Comparison of ENCODE assay signal across 8 cellular contexts in the genomic region with DNA sequence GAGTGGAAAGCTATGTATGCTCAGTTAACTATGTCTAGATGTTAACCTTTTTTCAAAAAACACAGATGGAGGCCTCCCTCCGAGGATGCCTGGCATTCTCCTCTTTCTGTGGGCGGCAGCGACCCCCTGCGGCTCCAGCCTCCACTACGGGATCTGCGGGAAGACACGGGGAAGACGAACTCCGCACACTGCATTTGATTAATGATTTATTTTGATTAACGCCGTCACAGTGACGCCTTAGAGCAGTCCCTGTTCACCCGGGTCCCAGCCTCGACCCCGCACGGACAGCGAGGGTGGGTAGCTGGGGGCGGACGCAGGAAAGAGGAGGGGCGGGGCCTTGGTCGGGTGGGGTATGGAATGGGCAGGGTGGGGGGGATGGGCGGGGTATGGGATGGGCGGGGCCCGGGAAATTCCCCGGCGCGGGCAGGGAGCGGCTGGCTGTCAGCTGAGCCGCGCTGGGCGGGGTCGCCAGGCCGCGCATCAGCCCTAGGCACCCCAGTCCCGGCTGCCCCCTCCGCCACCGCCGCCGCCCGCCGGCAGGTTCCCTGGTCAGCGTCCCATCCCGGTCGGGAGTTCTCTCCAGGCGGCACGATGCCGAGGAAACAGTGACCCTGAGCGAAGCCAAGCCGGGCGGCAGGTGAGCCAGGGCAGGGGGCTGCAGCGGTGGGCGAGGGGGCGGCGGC. TPM values are rescaled to one million over a fixed set of nuclear protein-coding genes. Genes with fewer than 3 reads are reported as not detected.
A peak's percentile ranks its signal among the peaks of the same experiment; 100 is the strongest.
DNase-seq lines count a peak whose midpoint lies in the region; ATAC-seq, FAIRE-seq and TF ChIP-seq lines count a peak whose summit lies in the region.

A gene (plus strand): TSS at position 498 of the 683 bp plus-strand sequence. CDS start 8,960 bp downstream, outside the sequence.

- no peak for FAIRE-seq in HTR-8/SVneo (lab: Jason Lieb, UNC)

- H3K36me3 Mint-ChIP-seq in activated T-helper 2 cell treated with anti-CD3 and anti-CD28 coated beads, Interferon-gamma antibody, Interleukin-2, Interleukin-4, amounts not matched to agents 10 μg/mL and 5 μg/mL and 100 μg/mL, durations not matched to agents 14 hours and 24 hours and 36 hours (ENCODE audit: low read depth): peaks cover 25% of the 10 kb centered on the region
- no peaks in the 10 kb centered on the region for H3K36me3 Mint-ChIP-seq in natural killer cell treated with Interleukin-12 subunit alpha and Interleukin-12 subunit beta and Interleukin-15 and Interleukin-18, amount 100 ng/mL, for 72 hours
- H3K36me3 Mint-ChIP-seq in stimulated activated naive CD8-positive, alpha-beta T cell treated with anti-CD3 and anti-CD28 coated beads, Interleukin-15, Interleukin-2, amounts not matched to agents 100 ng/mL and 50 ng/mL, for 24 hours (ENCODE audit: low read depth): no peaks in the 10 kb centered on the region

- DNase-seq in D341Med (ENCODE audit: low spot score): peak; percentile 94
- DNase-seq in GM20000 (ENCODE audit: low spot score): peak; percentile 95
- DNase-seq in HTR-8/SVneo (ENCODE audit: insufficient read length, low spot score): peak; percentile 80
- DNase-seq in Peyer's patch: peak; percentile 78 to 92 (median 89)
- peak; percentile 71 for DNase-seq in activated T-helper 2 cell treated with anti-CD3 and anti-CD28 coated beads, Interferon-gamma antibody, Interleukin-2, Interleukin-4, amounts not matched to agents 10 μg/mL and 5 μg/mL and 100 μg/mL, durations not matched to agents 14 hours and 24 hours and 36 hours (ENCODE audit: low spot score)
- DNase-seq in fibroblast of pulmonary artery (ENCODE audit: low read depth): peak; percentile 79
- peak; percentile 89 for DNase-seq in natural killer cell treated with Interleukin-12 subunit alpha and Interleukin-12 subunit beta and Interleukin-15 and Interleukin-18, amount 100 ng/mL, for 72 hours (ENCODE audit: low spot score)

- H3K27ac ChIP-seq in Peyer's patch: peak within 1 kb of the TSS; percentile 91 to 100 (median 97)

- H3K9me3 ChIP-seq in Peyer's patch: no peaks in the 10 kb centered on the region

- peaks cover 0 to 27% (median 0%) of the 10 kb centered on the region in 4 donors for H3K4me1 ChIP-seq in Peyer's patch

- TF ChIP-seq POLR2A in Peyer's patch (IDR thresholded peaks at IDR 0.05): peak; percentile 78 to 79

- H3K27ac Mint-ChIP-seq in activated T-helper 2 cell treated with anti-CD3 and anti-CD28 coated beads, Interferon-gamma antibody, Interleukin-2, Interleukin-4, amounts not matched to agents 10 μg/mL and 5 μg/mL and 100 μg/mL, durations not matched to agents 14 hours and 24 hours and 36 hours: peak within 1 kb of the TSS; percentile 86
- peak within 1 kb of the TSS; percentile 81 to 90 for H3K27ac Mint-ChIP-seq in natural killer cell treated with Interleukin-12 subunit alpha and Interleukin-12 subunit beta and Interleukin-15 and Interleukin-18, amount 100 ng/mL, for 72 hours
- peak within 1 kb of the TSS; percentile 90 for H3K27ac Mint-ChIP-seq in stimulated activated naive CD8-positive, alpha-beta T cell treated with anti-CD3 and anti-CD28 coated beads, Interleukin-15, Interleukin-2, amounts not matched to agents 100 ng/mL and 50 ng/mL, for 24 hours

- no peaks in the 10 kb centered on the region for H3K36me3 ChIP-seq in Peyer's patch

- H3K9me3 Mint-ChIP-seq in activated T-helper 2 cell treated with anti-CD3 and anti-CD28 coated beads, Interferon-gamma antibody, Interleukin-2, Interleukin-4, amounts not matched to agents 10 μg/mL and 5 μg/mL and 100 μg/mL, durations not matched to agents 14 hours and 24 hours and 36 hours: no peaks in the 10 kb centered on the region
- no peaks in the 10 kb centered on the region for H3K9me3 Mint-ChIP-seq in natural killer cell treated with Interleukin-12 subunit alpha and Interleukin-12 subunit beta and Interleukin-15 and Interleukin-18, amount 100 ng/mL, for 72 hours
- H3K9me3 Mint-ChIP-seq in stimulated activated naive CD8-positive, alpha-beta T cell treated with anti-CD3 and anti-CD28 coated beads, Interleukin-15, Interleukin-2, amounts not matched to agents 100 ng/mL and 50 ng/mL, for 24 hours: no peaks in the 10 kb centered on the region

- peak within 1 kb of the TSS; percentile 88 for H3K4me3 Mint-ChIP-seq in activated T-helper 2 cell treated with anti-CD3 and anti-CD28 coated beads, Interferon-gamma antibody, Interleukin-2, Interleukin-4, amounts not matched to agents 10 μg/mL and 5 μg/mL and 100 μg/mL, durations not matched to agents 14 hours and 24 hours and 36 hours (ENCODE audit: low read depth)
- peak within 1 kb of the TSS; percentile 88 for H3K4me3 Mint-ChIP-seq in natural killer cell treated with Interleukin-12 subunit alpha and Interleukin-12 subunit beta and Interleukin-15 and Interleukin-18, amount 100 ng/mL, for 72 hours
- peak within 1 kb of the TSS; percentile 90 for H3K4me3 Mint-ChIP-seq in stimulated activated naive CD8-positive, alpha-beta T cell treated with anti-CD3 and anti-CD28 coated beads, Interleukin-15, Interleukin-2, amounts not matched to agents 100 ng/mL and 50 ng/mL, for 24 hours

- TF ChIP-seq CTCF in GM20000 (IDR thresholded peaks at IDR 0.05; ENCODE audit: extremely low read depth, missing control alignments) (peak; percentile 68), Peyer's patch (IDR thresholded peaks at IDR 0.05) (peak; percentile 23 to 78 (median 68)), fibroblast of pulmonary artery (IDR thresholded peaks at IDR 0.05; ENCODE audit: low read length, missing control alignments) (peak; percentile 72)

- intact Hi-C loops in activated T-helper 2 cell treated with anti-CD3 and anti-CD28 coated beads, Interferon-gamma antibody, Interleukin-2, Interleukin-4, amounts not matched to agents 10 μg/mL and 5 μg/mL and 100 μg/mL, durations not matched to agents 14 hours and 24 hours and 36 hours (cut with micrococcal nuclease): loop anchor here (5.0 to 10.0 kb wide), 4 partner anchors 62 to 905 kb away; a partner anchor contains a TSS

- ATAC-seq in natural killer cell treated with Interleukin-12 subunit alpha and Interleukin-12 subunit beta and Interleukin-15 and Interleukin-18, amount 100 ng/mL, for 72 hours: peak; percentile 92 to 94

- H3K27me3 ChIP-seq in Peyer's patch: no peaks in the 10 kb centered on the region

- no peaks in the 10 kb centered on the region for H3K27me3 Mint-ChIP-seq in activated T-helper 2 cell treated with anti-CD3 and anti-CD28 coated beads, Interferon-gamma antibody, Interleukin-2, Interleukin-4, amounts not matched to agents 10 μg/mL and 5 μg/mL and 100 μg/mL, durations not matched to agents 14 hours and 24 hours and 36 hours (ENCODE audit: low read depth)
- H3K27me3 Mint-ChIP-seq in natural killer cell treated with Interleukin-12 subunit alpha and Interleukin-12 subunit beta and Interleukin-15 and Interleukin-18, amount 100 ng/mL, for 72 hours: no peaks in the 10 kb centered on the region
- no peaks in the 10 kb centered on the region for H3K27me3 Mint-ChIP-seq in stimulated activated naive CD8-positive, alpha-beta T cell treated with anti-CD3 and anti-CD28 coated beads, Interleukin-15, Interleukin-2, amounts not matched to agents 100 ng/mL and 50 ng/mL, for 24 hours

- H3K4me1 Mint-ChIP-seq in activated T-helper 2 cell treated with anti-CD3 and anti-CD28 coated beads, Interferon-gamma antibody, Interleukin-2, Interleukin-4, amounts not matched to agents 10 μg/mL and 5 μg/mL and 100 μg/mL, durations not matched to agents 14 hours and 24 hours and 36 hours (ENCODE audit: low read depth): peaks cover 44% of the 10 kb centered on the region
- peaks cover 32 to 35% of the 10 kb centered on the region in 2 donors for H3K4me1 Mint-ChIP-seq in natural killer cell treated with Interleukin-12 subunit alpha and Interleukin-12 subunit beta and Interleukin-15 and Interleukin-18, amount 100 ng/mL, for 72 hours (ENCODE audit: low read depth in 2 of 2)
- H3K4me1 Mint-ChIP-seq in stimulated activated naive CD8-positive, alpha-beta T cell treated with anti-CD3 and anti-CD28 coated beads, Interleukin-15, Interleukin-2, amounts not matched to agents 100 ng/mL and 50 ng/mL, for 24 hours (ENCODE audit: low read depth): peaks cover 40% of the 10 kb centered on the region

- H3K4me3 ChIP-seq in Peyer's patch (peak within 1 kb of the TSS; percentile 91 to 99 (median 95)), fibroblast of pulmonary artery (replicated peaks; ENCODE audit: low read depth, low read length) (peak within 1 kb of the TSS; percentile 85)

RNA-seq across cellular contexts. Expression of the gene that starts here (rescaled TPM):
- 100 to 1,000 TPM in 2 of 4 donors, 10 to 100 TPM in 2; 68.0 to 111 (median 90.7) TPM for total RNA-seq in Peyer's patch
- 49.0 and 53.2 TPM in 2 replicates for total RNA-seq in activated T-helper 2 cell treated with anti-CD3 and anti-CD28 coated beads, Interferon-gamma antibody, Interleukin-2, Interleukin-4, amounts not matched to agents 10 μg/mL and 5 μg/mL and 100 μg/mL, durations not matched to agents 14 hours and 24 hours and 36 hours
- 10 to 100 TPM; 56.1 to 89.6 TPM for total RNA-seq in natural killer cell treated with Interleukin-12 subunit alpha and Interleukin-12 subunit beta and Interleukin-15 and Interleukin-18, amount 100 ng/mL, for 72 hours

Comparison
In these comparisons a context has a peak if more than half of its experiments do, and no peak if none do; other contexts are left out.
1. Peak in every context shown above with its lines: DNase-seq, ATAC-seq, H3K4me3 ChIP-seq and H3K27ac ChIP-seq.